ENCODE assay signal across 21 cellular contexts in genomic region chr2:141508086-141508749, GRCh38.
"Had no signal": no experiment of that assay in that cellular context is flagged by ENCODE, and none has a peak within 500 bp of the region (broad histone marks: within the 10 kb centered on the region; RNA-seq: fewer than 3 reads in every experiment).

No MANE protein-coding gene starts in this region.

- ATAC-seq: esophagus mucosa; gastroesophageal sphincter; left lobe of liver; mucosa of descending colon; naive thymus-derived CD8-positive, alpha-beta T cell; sciatic nerve; stimulated activated naive B cell treated with anti-CD40 and anti-IgM and Interleukin-4, amounts not matched to agents 10 μg/mL and 1 μg/mL and 100 μg/mL, for 72 hours; stimulated activated naive CD8-positive, alpha-beta T cell treated with anti-CD3 and anti-CD28 coated beads, Interleukin-15, amount 100 ng/mL, for 72 hours; upper lobe of right lung had no signal

- H3K4me1 Mint-ChIP-seq: naive thymus-derived CD8-positive, alpha-beta T cell; stimulated activated naive B cell treated with anti-CD40 and anti-IgM and Interleukin-4, amounts not matched to agents 10 μg/mL and 1 μg/mL and 100 μg/mL, for 72 hours; stimulated activated naive CD8-positive, alpha-beta T cell treated with anti-CD3 and anti-CD28 coated beads, Interleukin-15, amount 100 ng/mL, for 72 hours had no signal

- H3K9me3 Mint-ChIP-seq: stimulated activated naive B cell treated with anti-CD40 and anti-IgM and Interleukin-4, amounts not matched to agents 10 μg/mL and 1 μg/mL and 100 μg/mL, for 72 hours had no signal

- H3K36me3 Mint-ChIP-seq: naive thymus-derived CD8-positive, alpha-beta T cell; stimulated activated naive B cell treated with anti-CD40 and anti-IgM and Interleukin-4, amounts not matched to agents 10 μg/mL and 1 μg/mL and 100 μg/mL, for 72 hours had no signal

- DNase-seq: effector memory CD4-positive, alpha-beta T cell; glutamatergic neuron; islet precursor cell; mammary epithelial cell; mucosa of descending colon; naive thymus-derived CD8-positive, alpha-beta T cell; posterior cingulate gyrus; stimulated activated CD4-positive, alpha-beta T cell treated with anti-CD3 and anti-CD28 coated beads, Interleukin-2, amount 100 ng/mL, for 24 hours; stimulated activated CD4-positive, alpha-beta T cell treated with anti-CD3 and anti-CD28 coated beads, Interleukin-4, amount 100 ng/mL, for 4 hours; stimulated activated naive B cell treated with anti-CD40 and anti-IgM and Interleukin-4, amounts not matched to agents 10 μg/mL and 1 μg/mL and 100 μg/mL, for 72 hours; stimulated activated naive CD8-positive, alpha-beta T cell treated with anti-CD3 and anti-CD28 coated beads, Interleukin-15, amount 100 ng/mL, for 72 hours; testis; upper lobe of right lung had no signal

- H3K27me3 Mint-ChIP-seq: naive thymus-derived CD8-positive, alpha-beta T cell; stimulated activated naive B cell treated with anti-CD40 and anti-IgM and Interleukin-4, amounts not matched to agents 10 μg/mL and 1 μg/mL and 100 μg/mL, for 72 hours; stimulated activated naive CD8-positive, alpha-beta T cell treated with anti-CD3 and anti-CD28 coated beads, Interleukin-15, amount 100 ng/mL, for 72 hours had no signal

- FAIRE-seq: endometrium had no signal

- H3K4me3 Mint-ChIP-seq: naive thymus-derived CD8-positive, alpha-beta T cell; stimulated activated naive B cell treated with anti-CD40 and anti-IgM and Interleukin-4, amounts not matched to agents 10 μg/mL and 1 μg/mL and 100 μg/mL, for 72 hours; stimulated activated naive CD8-positive, alpha-beta T cell treated with anti-CD3 and anti-CD28 coated beads, Interleukin-15, amount 100 ng/mL, for 72 hours had no signal

- H3K27ac Mint-ChIP-seq: naive thymus-derived CD8-positive, alpha-beta T cell; stimulated activated naive B cell treated with anti-CD40 and anti-IgM and Interleukin-4, amounts not matched to agents 10 μg/mL and 1 μg/mL and 100 μg/mL, for 72 hours; stimulated activated naive CD8-positive, alpha-beta T cell treated with anti-CD3 and anti-CD28 coated beads, Interleukin-15, amount 100 ng/mL, for 72 hours had no signal

- H3K9me3 ChIP-seq: gastroesophageal sphincter, mucosa of descending colon, neutrophil, testis, tibial nerve, upper lobe of right lung, vagina had no signal

- H3K27ac ChIP-seq: gastroesophageal sphincter, neutrophil, testis, tibial nerve, upper lobe of right lung, vagina had no signal

- H3K4me1 ChIP-seq: gastroesophageal sphincter, testis, tibial nerve, upper lobe of right lung, vagina had no signal

- H3K4me3 ChIP-seq: gastroesophageal sphincter, mucosa of descending colon, testis, tibial nerve, upper lobe of right lung, vagina had no signal
